In the genomic region with DNA sequence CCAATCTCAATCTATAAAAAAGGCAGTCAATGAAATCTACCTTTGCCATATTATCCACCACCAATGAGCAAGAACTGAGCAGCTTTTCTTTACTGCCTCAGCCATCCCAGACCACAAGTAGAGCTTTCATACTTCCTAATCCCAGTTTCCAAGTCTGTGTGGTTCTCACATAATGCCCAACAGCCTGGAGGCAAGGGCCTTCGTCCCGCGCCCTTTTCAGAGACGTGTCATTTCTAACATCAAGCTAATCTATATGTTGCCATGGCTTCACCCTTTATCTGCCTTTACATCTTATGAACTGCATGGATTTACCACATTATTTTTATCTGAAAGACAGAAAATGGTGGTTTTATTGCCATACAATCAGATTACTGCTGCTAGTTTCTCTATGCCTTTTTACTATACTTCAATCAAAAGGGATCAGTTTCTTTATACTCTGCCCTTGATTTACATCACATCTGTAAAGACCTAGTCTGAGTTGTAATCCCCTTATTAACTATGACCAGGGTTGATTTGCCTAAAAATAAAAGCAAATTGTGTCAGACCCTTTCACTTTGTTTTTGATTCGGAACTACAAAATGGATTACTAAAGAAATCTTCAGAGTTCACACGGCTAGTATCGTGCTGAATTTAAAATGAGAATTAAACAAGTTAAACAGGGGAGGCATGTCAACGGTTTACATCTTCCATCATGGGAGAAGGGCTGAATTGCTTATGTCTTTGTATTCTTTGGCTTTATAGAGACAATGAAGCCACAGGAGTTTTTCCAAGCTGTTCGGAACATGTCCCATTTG, we compare ENCODE assay signal across 1 cellular context.
TF ChIP-seq lines count a peak whose summit lies in the region.

No MANE protein-coding gene starts in this region.

TF ChIP-seq in GM23338, 12 proteins besides CTCF, POLR2A, EP300 and RAD21 (continued from another document):
- no peak for TF ChIP-seq STAT1 (IDR thresholded peaks at IDR 0.05; ENCODE audit: unreplicated experiment)
- TF ChIP-seq ZNF331 (CRISPR knock-in tag; IDR thresholded peaks at IDR 0.05; ENCODE audit: low read depth): no peak
